Comparison of ENCODE assay signal across 8 cellular contexts in genomic region chrX:120452131-120452530, GRCh38. TPM values are rescaled to one million over a fixed set of nuclear protein-coding genes. Genes with fewer than 3 reads are reported as not detected.
DNase-seq lines count a peak whose midpoint lies in the region; ATAC-seq and TF ChIP-seq lines count a peak whose summit lies in the region.

No MANE protein-coding gene starts in this region.

- CTCF ChIA-PET in activated CD4-positive, alpha-beta memory T cell treated with anti-CD3 and anti-CD28 coated beads, Interleukin-2, amount 10 ng/mL, durations not matched to agents 7 days and 5 days (lab: Charles Lee): interaction anchor here (0.7 to 3.2 kb wide), 9 partner anchors 10 to 202 kb away, joined by 3 to 16 read pairs (median 3); partner anchors contain the start of gene ZBTB33
- CTCF ChIA-PET in activated CD4-positive, alpha-beta memory T cell treated with anti-CD3 and anti-CD28 coated beads for 36 hours (lab: Charles Lee): interaction anchor here (0.6 to 1.8 kb wide), 5 partner anchors 71 to 203 kb away, joined by 3 to 5 read pairs (median 4); partner anchors contain the start of gene ZBTB33

- TF ChIP-seq CTCF in neutrophil (IDR thresholded peaks at IDR 0.05): no peak

- peaks cover 14 to 18% of the 10 kb centered on the region in 2 experiments for H3K4me1 ChIP-seq in neutrophil (ENCODE audit: control insufficient read depth in 1 of 2, insufficient read depth in 1 of 2, low read depth in 1 of 2, low read length in 1 of 2)

- POLR2A ChIA-PET in activated CD4-positive, alpha-beta memory T cell treated with anti-CD3 and anti-CD28 coated beads, Interleukin-2, amount 10 ng/mL, durations not matched to agents 7 days and 5 days (lab: Charles Lee): no interaction called here
- POLR2A ChIA-PET in activated CD4-positive, alpha-beta memory T cell treated with anti-CD3 and anti-CD28 coated beads for 36 hours (lab: Charles Lee): no interaction called here

- H3K36me3 Mint-ChIP-seq in activated CD4-positive, alpha-beta memory T cell treated with anti-CD3 and anti-CD28 coated beads, Interleukin-2, amount 10 ng/mL, durations not matched to agents 7 days and 5 days (ENCODE audit: low read depth): peaks cover 30% of the 10 kb centered on the region
- H3K36me3 Mint-ChIP-seq in activated CD4-positive, alpha-beta memory T cell treated with anti-CD3 and anti-CD28 coated beads for 36 hours: peaks cover 8% of the 10 kb centered on the region

- ATAC-seq in GM21723 (IDR thresholded peaks at IDR 0.05; ENCODE audit: unreplicated experiment): no peak

- H3K9me3 ChIP-seq in neutrophil: no peaks in the 10 kb centered on the region

- no peaks in the 10 kb centered on the region for H3K9me3 Mint-ChIP-seq in activated CD4-positive, alpha-beta memory T cell treated with anti-CD3 and anti-CD28 coated beads, Interleukin-2, amount 10 ng/mL, durations not matched to agents 7 days and 5 days
- no peaks in the 10 kb centered on the region for H3K9me3 Mint-ChIP-seq in activated CD4-positive, alpha-beta memory T cell treated with anti-CD3 and anti-CD28 coated beads for 36 hours

- peaks cover 41% of the 10 kb centered on the region for H3K36me3 ChIP-seq in neutrophil

- intact Hi-C loops in activated CD4-positive, alpha-beta memory T cell treated with anti-CD3 and anti-CD28 coated beads for 36 hours (cut with micrococcal nuclease): no loop called here

- H3K27ac Mint-ChIP-seq in activated CD4-positive, alpha-beta memory T cell treated with anti-CD3 and anti-CD28 coated beads, Interleukin-2, amount 10 ng/mL, durations not matched to agents 7 days and 5 days: peak overlapping the region; percentile 24
- H3K27ac Mint-ChIP-seq in activated CD4-positive, alpha-beta memory T cell treated with anti-CD3 and anti-CD28 coated beads for 36 hours: no peak overlapping the region

- no peak overlapping the region for H3K4me3 ChIP-seq in neutrophil (ENCODE audit: low read depth in 1 of 2, low read length in 1 of 2)

- peaks cover 32% of the 10 kb centered on the region for H3K4me1 Mint-ChIP-seq in activated CD4-positive, alpha-beta memory T cell treated with anti-CD3 and anti-CD28 coated beads, Interleukin-2, amount 10 ng/mL, durations not matched to agents 7 days and 5 days
- H3K4me1 Mint-ChIP-seq in activated CD4-positive, alpha-beta memory T cell treated with anti-CD3 and anti-CD28 coated beads for 36 hours (ENCODE audit: low read depth): peaks cover 10% of the 10 kb centered on the region

- no peaks in the 10 kb centered on the region for H3K27me3 ChIP-seq in neutrophil

- no peak for DNase-seq in activated CD4-positive, alpha-beta memory T cell treated with anti-CD3 and anti-CD28 coated beads, Interleukin-2, amount 10 ng/mL, durations not matched to agents 7 days and 5 days
- DNase-seq in activated CD4-positive, alpha-beta memory T cell treated with anti-CD3 and anti-CD28 coated beads for 36 hours: no peak
- peak; percentile 8 for DNase-seq in NCI-H2171 treated with DMSO at 0.1 percent for 48 hours (lab: John Stamatoyannopoulos, UW)
- peak; percentile 40 for DNase-seq in dermis blood vessel endothelial cell
- DNase-seq in amniotic stem cell (lab: John Stamatoyannopoulos, UW): no peak
- DNase-seq in COLO668 (lab: John Stamatoyannopoulos, UW; ENCODE audit: unreplicated experiment): no peak

- H3K4me3 Mint-ChIP-seq in activated CD4-positive, alpha-beta memory T cell treated with anti-CD3 and anti-CD28 coated beads, Interleukin-2, amount 10 ng/mL, durations not matched to agents 7 days and 5 days: no peak overlapping the region
- no peak overlapping the region for H3K4me3 Mint-ChIP-seq in activated CD4-positive, alpha-beta memory T cell treated with anti-CD3 and anti-CD28 coated beads for 36 hours

- H3K27me3 Mint-ChIP-seq in activated CD4-positive, alpha-beta memory T cell treated with anti-CD3 and anti-CD28 coated beads, Interleukin-2, amount 10 ng/mL, durations not matched to agents 7 days and 5 days: no peaks in the 10 kb centered on the region
- no peaks in the 10 kb centered on the region for H3K27me3 Mint-ChIP-seq in activated CD4-positive, alpha-beta memory T cell treated with anti-CD3 and anti-CD28 coated beads for 36 hours

- peak overlapping the region; percentile 54 for H3K27ac ChIP-seq in neutrophil

RNA-seq across cellular contexts. Expression of gene LAMP2, which starts 17.0 kb away (rescaled TPM):
- total RNA-seq in activated CD4-positive, alpha-beta memory T cell treated with anti-CD3 and anti-CD28 coated beads, Interleukin-2, amount 10 ng/mL, durations not matched to agents 7 days and 5 days: 10 to 100 TPM; 59.4 to 60.3 TPM
- 10 to 100 TPM; 38.5 to 38.7 TPM for total RNA-seq in activated CD4-positive, alpha-beta memory T cell treated with anti-CD3 and anti-CD28 coated beads for 36 hours
- total RNA-seq in dermis blood vessel endothelial cell: 125 and 139 TPM in 2 replicates

Comparison
In these comparisons a context has a peak if more than half of its experiments do, and no peak if none do; other contexts are left out.
1. DNase-seq: peak in NCI-H2171 treated with DMSO at 0.1 percent for 48 hours (single experiment) and dermis blood vessel endothelial cell (single experiment); none in activated CD4-positive, alpha-beta memory T cell treated with anti-CD3 and anti-CD28 coated beads, Interleukin-2, amount 10 ng/mL, durations not matched to agents 7 days and 5 days (single experiment), activated CD4-positive, alpha-beta memory T cell treated with anti-CD3 and anti-CD28 coated beads for 36 hours (single experiment), amniotic stem cell (single experiment) and COLO668 (single experiment).